8 cellular contexts compared by ENCODE assay signal in genomic region chr6:69732640-69733039, GRCh38.
DNase-seq lines count a peak whose midpoint lies in the region; ATAC-seq and TF ChIP-seq lines count a peak whose summit lies in the region.

No MANE protein-coding gene starts in this region.

- CTCF ChIA-PET in A673 (lab: Charles Lee): interaction anchor here (1.1 kb wide), 1 partner anchor 434 kb away, joined by 5 read pairs; no protein-coding TSS in a partner anchor

- DNase-seq in A673 (ENCODE audit: low spot score): peak; percentile 45
- DNase-seq in cardiac fibroblast (ENCODE audit: low read depth in 2 of 2): peak; percentile 36 to 48
- DNase-seq in nucleus accumbens (lab: John Stamatoyannopoulos, UW): no peak
- DNase-seq in esophagus squamous epithelium (lab: John Stamatoyannopoulos, UW): no peak
- no peak for DNase-seq in omental fat pad (ENCODE audit: low spot score)

- H3K4me1 ChIP-seq in A673 (ENCODE audit: insufficient read depth, low read length, poor library complexity, severe bottlenecking) (no peaks in the 10 kb centered on the region), esophagus squamous epithelium (no peaks in the 10 kb centered on the region)

- H3K27me3 ChIP-seq in A673 (replicated peaks; ENCODE audit: insufficient read depth, low read depth, low read length, poor library complexity) (no peaks in the 10 kb centered on the region), esophagus squamous epithelium (no peaks in the 10 kb centered on the region)

- 45% methylated on average over 2 of the region's 2 CpGs for WGBS in esophagus squamous epithelium, 2 donors

- H3K4me3 ChIP-seq in A673 (ENCODE audit: low read depth, low read length, poor library complexity, severe bottlenecking) (no peak overlapping the region), cardiac fibroblast (replicated peaks in 1 of 2; ENCODE audit: low read depth in 2 of 2, low read length in 2 of 2) (no peak overlapping the region), esophagus squamous epithelium (no peak overlapping the region)

- H3K36me3 ChIP-seq in A673 (ENCODE audit: insufficient read depth, low read length, poor library complexity, severe bottlenecking) (no peaks in the 10 kb centered on the region), esophagus squamous epithelium (peaks cover 0 to 19% (median 0%) of the 10 kb centered on the region in 3 donors)

- intact Hi-C loops in A673 (cut with micrococcal nuclease; ENCODE audit: unreplicated experiment): loop anchor here (1.0 to 5.0 kb wide), 4 partner anchors 12 to 1095 kb away; partner anchors contain the start of gene ADGRB3
- intact Hi-C loops in esophagus squamous epithelium (cut with DNase I): no loop called here

- no peaks in the 10 kb centered on the region for H3K9me3 ChIP-seq in A673 (ENCODE audit: low read depth, low read length, poor library complexity, severe bottlenecking)
- H3K9me3 ChIP-seq in esophagus squamous epithelium: no peaks in the 10 kb centered on the region

- POLR2A ChIA-PET in A673 (lab: Charles Lee; ENCODE audit: low non-redundant PET): no interaction called here

- ATAC-seq in GM18868 (IDR thresholded peaks at IDR 0.05; ENCODE audit: unreplicated experiment): peak; percentile 88
- peak; percentile 59 for ATAC-seq in HG03521 (IDR thresholded peaks at IDR 0.05; ENCODE audit: unreplicated experiment)
- no peak for ATAC-seq in HG03139 (IDR thresholded peaks at IDR 0.05; ENCODE audit: unreplicated experiment)
- ATAC-seq in omental fat pad (ENCODE audit: low FRiP score): no peak

- peak; percentile 59 for TF ChIP-seq CTCF in A673 (conservative IDR thresholded peaks at IDR 0.05; ENCODE audit: low read depth, low read length)
- TF ChIP-seq CTCF in cardiac fibroblast (IDR thresholded peaks at IDR 0.05; ENCODE audit: low read depth, low read length): peak; percentile 31
- TF ChIP-seq CTCF in esophagus squamous epithelium (IDR thresholded peaks at IDR 0.05): peak in 1 of 6 experiments; percentile 23
- TF ChIP-seq CTCF in omental fat pad (IDR thresholded peaks at IDR 0.05): no peak

- BruUV-seq in A673 (replicated peaks; lab: Mats Ljungman, UMichigan): no TSS peak

- no peak for TF ChIP-seq POLR2A in esophagus squamous epithelium (IDR thresholded peaks at IDR 0.05)

- no peak overlapping the region for H3K27ac ChIP-seq in A673 (ENCODE audit: low read depth, low read length, poor library complexity, severe bottlenecking)
- no peak overlapping the region for H3K27ac ChIP-seq in esophagus squamous epithelium

Comparison
In these comparisons a context has a peak if more than half of its experiments do, and no peak if none do; other contexts are left out.
1. DNase-seq: peak in A673 (single experiment) and cardiac fibroblast (2 of 2); none in nucleus accumbens (0 of 56), esophagus squamous epithelium (single experiment) and omental fat pad (single experiment).
2. CTCF ChIP-seq: peak in A673 (single experiment) and cardiac fibroblast (single experiment); none in omental fat pad (0 of 3).
3. ATAC-seq: peak in GM18868 (single experiment) and HG03521 (single experiment); none in HG03139 (single experiment) and omental fat pad (single experiment).